In genomic region chr2:233354971-233355574, GRCh38 we compare ENCODE assay signal across 8 cellular contexts. TPM values are rescaled to one million over a fixed set of nuclear protein-coding genes. Genes with fewer than 3 reads are reported as not detected.
DNase-seq lines count a peak whose midpoint lies in the region; ATAC-seq, FAIRE-seq and TF ChIP-seq lines count a peak whose summit lies in the region.

No MANE protein-coding gene starts in this region.

- H2BK12ac ChIP-seq in mesenchymal stem cell (ENCODE audit: low read length in 2 of 2): no peak overlapping the region

- H3K4me2 ChIP-seq in GM23338 (peak overlapping the region; percentile 92), PC-9 (peak overlapping the region; percentile 85), mesenchymal stem cell (ENCODE audit: low read length, poor library complexity, severe bottlenecking) (peak overlapping the region; percentile 89)

- H3K9ac ChIP-seq in mesenchymal stem cell (ENCODE audit: low read length): peak overlapping the region; percentile 76

- H3F3A ChIP-seq in GM23338 (replicated peaks; ENCODE audit: low read depth): no peaks in the 10 kb centered on the region
- peaks cover 37% of the 10 kb centered on the region for H3F3A ChIP-seq in PC-9 (ENCODE audit: insufficient read depth, low read depth)

- no peak overlapping the region for H3K23ac ChIP-seq in mesenchymal stem cell (ENCODE audit: low read length in 2 of 2)

- H2AK5ac ChIP-seq in mesenchymal stem cell (ENCODE audit: low read length, severe bottlenecking): no peak overlapping the region

- H3K4me3 Mint-ChIP-seq in GM23338: peak overlapping the region; percentile 80

- CTCF ChIA-PET in PC-9 (lab: Charles Lee): no interaction called here

- H3K36me3 Mint-ChIP-seq in GM23338 (ENCODE audit: low read depth): no peaks in the 10 kb centered on the region

- FAIRE-seq in urothelium cell line (lab: Jason Lieb, UNC): no peak

- peaks cover 5% of the 10 kb centered on the region; the same call in 1 of the 2 replicates for H3K4me1 ChIP-seq in GM23338 (ENCODE audit: insufficient read depth)
- peaks cover 67% of the 10 kb centered on the region for H3K4me1 ChIP-seq in PC-9 (replicated peaks; ENCODE audit: insufficient read depth)
- H3K4me1 ChIP-seq in mesenchymal stem cell (ENCODE audit: control insufficient read depth, insufficient read depth, low read depth, low read length): peaks cover 13% of the 10 kb centered on the region

- H3K9me3 ChIP-seq in PC-9 (ENCODE audit: insufficient read depth, low read depth): no peaks in the 10 kb centered on the region
- no peaks in the 10 kb centered on the region for H3K9me3 ChIP-seq in mesenchymal stem cell (ENCODE audit: control insufficient read depth, low read length)

- no peak overlapping the region for H3K14ac ChIP-seq in mesenchymal stem cell (ENCODE audit: low read length in 2 of 2)

- peak overlapping the region in 1 of 2 experiments; percentile 69 for H3K18ac ChIP-seq in mesenchymal stem cell (ENCODE audit: low read depth in 1 of 2, low read length in 2 of 2)

- intact Hi-C loops in PC-9 (cut with micrococcal nuclease; ENCODE audit: unreplicated experiment): loop anchor here (1.0 to 10.0 kb wide), 9 partner anchors 57 to 748 kb away; partner anchors contain the start of genes ATG16L1 and UGT1A6

- POLR2A ChIA-PET in PC-9 (lab: Charles Lee; ENCODE audit: unreplicated experiment): no interaction called here

- H3K79me2 ChIP-seq in GM23338 (replicated peaks; ENCODE audit: insufficient read depth): peaks cover 45% of the 10 kb centered on the region
- H3K79me2 ChIP-seq in PC-9 (ENCODE audit: low read depth): peaks cover 53% of the 10 kb centered on the region

- no peak for TF ChIP-seq CTCF in GM23338 (conservative IDR thresholded peaks at IDR 0.05; ENCODE audit: low read depth in 2 of 2)
- no peak for TF ChIP-seq CTCF in PC-9 (conservative IDR thresholded peaks at IDR 0.05)
- no peak for TF ChIP-seq CTCF in choroid plexus epithelial cell (conservative IDR thresholded peaks at IDR 0.05; ENCODE audit: low read depth, low read length)

- H3K4me1 Mint-ChIP-seq in GM23338: peaks cover 23% of the 10 kb centered on the region

- no peak overlapping the region for H4K91ac ChIP-seq in mesenchymal stem cell (ENCODE audit: low read length)

- no peak overlapping the region for H3K27ac ChIP-seq in GM23338 (ENCODE audit: low read depth)
- no peak overlapping the region for H3K27ac ChIP-seq in PC-9
- no peak overlapping the region for H3K27ac ChIP-seq in mesenchymal stem cell (ENCODE audit: low read length, poor library complexity, severe bottlenecking)

- H3K4me3 ChIP-seq in GM23338 (peak overlapping the region; percentile 85), PC-9 (peak overlapping the region; percentile 65), choroid plexus epithelial cell (ENCODE audit: low read depth, low read length) (peak overlapping the region; percentile 72), mesenchymal stem cell (ENCODE audit: insufficient read depth in 1 of 2, low read depth in 1 of 2, low read length in 2 of 2) (peak overlapping the region; percentile 85 to 91)

- no peaks in the 10 kb centered on the region for H3K9me2 ChIP-seq in GM23338 (ENCODE audit: insufficient read depth)
- no peaks in the 10 kb centered on the region for H3K9me2 ChIP-seq in PC-9 (ENCODE audit: insufficient read depth)

- H3K36me3 ChIP-seq in GM23338 (ENCODE audit: insufficient read depth) (no peaks in the 10 kb centered on the region), PC-9 (ENCODE audit: low read depth) (peaks cover 18% of the 10 kb centered on the region), mesenchymal stem cell (ENCODE audit: control insufficient read depth in 1 of 2, insufficient read depth in 2 of 2, low read depth in 1 of 2, low read length in 2 of 2) (no peaks in the 10 kb centered on the region)

- H4K20me1 ChIP-seq in GM23338 (replicated peaks; ENCODE audit: insufficient read depth) (peaks cover 20% of the 10 kb centered on the region), PC-9 (ENCODE audit: insufficient read depth) (no peaks in the 10 kb centered on the region; the same call in 1 of the 2 replicates)

- DNase-seq in D341Med (ENCODE audit: low spot score): peak; percentile 68
- peak; percentile 49 for DNase-seq in GM23338 (ENCODE audit: low spot score)
- peak in 1 of 2 experiments; percentile 46 for DNase-seq in PC-9
- DNase-seq in choroid plexus epithelial cell (ENCODE audit: low read depth): peak; percentile 22
- peak; percentile 21 for DNase-seq in mesenchymal stem cell
- peak; percentile 32 for DNase-seq in urothelium cell line (ENCODE audit: low spot score)
- no peak for DNase-seq in midbrain (lab: John Stamatoyannopoulos, UW)
- no peak for DNase-seq in GOT3 (lab: John Stamatoyannopoulos, UW)

- BruUV-seq in PC-9 (replicated peaks; lab: Mats Ljungman, UMichigan): no TSS peak

- H3K4ac ChIP-seq in mesenchymal stem cell (ENCODE audit: low read depth in 1 of 2, low read length in 2 of 2): no peak overlapping the region

- ATAC-seq in GM23338: peak; percentile 38

- H3K27ac Mint-ChIP-seq in GM23338: no peak overlapping the region

- H3K27me3 Mint-ChIP-seq in GM23338 (ENCODE audit: insufficient read depth, low read depth, poor library complexity): peaks cover 32% of the 10 kb centered on the region

- peaks cover 32% of the 10 kb centered on the region for H3K27me3 ChIP-seq in GM23338 (ENCODE audit: insufficient read depth)
- H3K27me3 ChIP-seq in PC-9 (ENCODE audit: insufficient read depth, low read depth): no peaks in the 10 kb centered on the region
- no peaks in the 10 kb centered on the region for H3K27me3 ChIP-seq in mesenchymal stem cell (ENCODE audit: control insufficient read depth in 1 of 2, insufficient read depth in 1 of 2, low read length in 2 of 2)

- H4K8ac ChIP-seq in mesenchymal stem cell (ENCODE audit: low read length): no peak overlapping the region

- H2BK120ac ChIP-seq in mesenchymal stem cell (ENCODE audit: low read depth, low read length): no peak overlapping the region

- 12% methylated on average over 46 of the region's 46 CpGs for WGBS in mesenchymal stem cell

- no peak overlapping the region for H2BK5ac ChIP-seq in mesenchymal stem cell (ENCODE audit: low read depth, low read length, poor library complexity, severe bottlenecking)

- peaks cover 30% of the 10 kb centered on the region for H3K79me1 ChIP-seq in mesenchymal stem cell (replicated peaks; ENCODE audit: low read length, poor library complexity, severe bottlenecking)

- no peaks in the 10 kb centered on the region; the same call in 2 of the 3 replicates for H3K9me3 Mint-ChIP-seq in GM23338

- H2AFZ ChIP-seq in GM23338 (peak overlapping the region; percentile 83), PC-9 (peak overlapping the region; percentile 61), mesenchymal stem cell (ENCODE audit: low read depth, low read length) (no peak overlapping the region)

- H2BK15ac ChIP-seq in mesenchymal stem cell (ENCODE audit: low read depth, poor library complexity, severe bottlenecking): no peak overlapping the region

TF ChIP-seq in GM23338, 12 proteins besides CTCF, POLR2A, EP300 and RAD21 (continues in another document):
- TF ChIP-seq ZNF331 (CRISPR knock-in tag; IDR thresholded peaks at IDR 0.05; ENCODE audit: low read depth): no peak
- TF ChIP-seq STAT1 (IDR thresholded peaks at IDR 0.05; ENCODE audit: unreplicated experiment): no peak
- no peak for TF ChIP-seq ZNF114 (CRISPR knock-in tag; IDR thresholded peaks at IDR 0.05)
- no peak for TF ChIP-seq EZH2phosphoT487 (IDR thresholded peaks at IDR 0.05; ENCODE audit: unreplicated experiment)
- no peak for TF ChIP-seq ETS1 (IDR thresholded peaks at IDR 0.05)
- no peak for TF ChIP-seq NANOG (IDR thresholded peaks at IDR 0.05; ENCODE audit: borderline replicate concordance)

RNA-seq across cellular contexts. Expression of gene DGKD, which starts 0.8 kb away (rescaled TPM):
- 20.5 and 23.4 TPM in 2 replicates for total RNA-seq in GM23338 (2014; rRNA removed; shearing (Covaris generic))
- 10.6 and 11.1 TPM in 2 replicates for polyA plus RNA-seq in GM23338 (2016; fragmentation: Nextera tagmentation; extraction: Ambion mirVana)
- total RNA-seq in PC-9 (2021): 43.1 and 59.5 TPM in 2 replicates
- polyA plus RNA-seq in mesenchymal stem cell (2013, experiment 1 of 2): 10.4 TPM
- 7.8 TPM for polyA plus RNA-seq in mesenchymal stem cell (2013, experiment 2 of 2)

RNA-seq across cellular contexts. Expression of gene SAG, which starts 47.5 kb away (rescaled TPM):
- total RNA-seq in GM23338 (2014; rRNA removed; shearing (Covaris generic)): not detected in 2 replicates
- polyA plus RNA-seq in GM23338 (2016; fragmentation: Nextera tagmentation; extraction: Ambion mirVana): not detected in 2 replicates
- total RNA-seq in PC-9 (2021): not detected in 2 replicates
- polyA plus RNA-seq in mesenchymal stem cell (2013, experiment 1 of 2): not detected
- not detected for polyA plus RNA-seq in mesenchymal stem cell (2013, experiment 2 of 2)

Comparison
In these comparisons a context has a peak if more than half of its experiments do, and no peak if none do; other contexts are left out.
1. DNase-seq: peak in D341Med (single experiment), GM23338 (single experiment), choroid plexus epithelial cell (single experiment), mesenchymal stem cell (single experiment) and urothelium cell line (single experiment); none in midbrain (single experiment) and GOT3 (single experiment).
2. Peak in every context shown above with its lines, with median percentiles within 50 percentile points of each other: H3K4me2 ChIP-seq and H3K4me3 ChIP-seq.